1 cellular context compared by ENCODE assay signal in the genomic region with DNA sequence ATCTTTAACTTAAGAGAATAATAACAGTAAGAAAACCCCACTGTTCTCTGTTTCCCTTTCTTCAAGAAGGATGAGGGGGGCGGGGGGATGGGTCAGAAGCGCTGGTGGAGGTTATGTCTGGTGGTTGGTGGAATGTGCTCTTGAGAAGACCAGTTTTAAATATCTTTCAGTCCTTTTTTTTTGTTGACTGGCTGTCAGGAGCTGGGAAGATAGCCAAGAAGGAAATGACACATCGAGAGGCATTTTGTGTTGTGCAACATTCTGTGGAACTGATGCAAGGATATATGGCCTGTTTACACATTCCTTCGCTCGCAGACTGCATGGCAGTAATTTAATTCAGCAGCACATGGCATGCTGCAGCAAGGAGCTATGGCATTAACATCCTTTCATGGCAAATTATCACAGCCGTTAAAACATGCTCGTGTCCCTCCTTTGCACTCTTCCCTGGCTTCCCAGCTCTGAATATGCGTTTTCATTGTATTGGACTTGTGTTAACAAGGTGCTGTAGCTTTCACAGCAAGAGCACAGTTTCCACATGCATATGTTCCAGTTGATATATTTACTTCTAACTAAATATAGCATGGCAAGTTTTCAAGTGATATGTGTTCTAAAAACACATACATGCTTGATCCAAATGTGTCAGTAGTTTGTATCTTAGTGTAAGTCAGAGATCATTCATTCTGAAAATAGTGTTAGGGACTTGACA.
TF ChIP-seq lines count a peak whose summit lies in the region.

No MANE protein-coding gene starts in this region.

TF ChIP-seq in HepG2, 621 proteins besides CTCF, POLR2A, EP300 and RAD21 (continued from another document and continues in another):
- TF ChIP-seq JARID2 (CRISPR knock-in tag; IDR thresholded peaks at IDR 0.05; ENCODE audit: insufficient replicate concordance) (peak; percentile 83), ZNF24 (IDR thresholded peaks at IDR 0.05) (peak; percentile 87), NKX3-1 (CRISPR knock-in tag; IDR thresholded peaks at IDR 0.05) (peak; percentile 78), ZNF605 (CRISPR knock-in tag; IDR thresholded peaks at IDR 0.05) (0 out of 2 replicates have a peak, but pooled peaks have one; percentile 21), NR2F6 (IDR thresholded peaks at IDR 0.05) (peak; percentile 22; the same call in 1 of the 2 replicates), NR2F6 (CRISPR knock-in tag; IDR thresholded peaks at IDR 0.05) (peak; percentile 78; the same call in 1 of the 2 replicates), ZNF274 (CRISPR knock-in tag; IDR thresholded peaks at IDR 0.05) (no peak), ZNF17 (CRISPR knock-in tag; IDR thresholded peaks at IDR 0.05) (0 out of 2 replicates have a peak, but pooled peaks have one; percentile 16), ZNF333 (CRISPR knock-in tag; IDR thresholded peaks at IDR 0.05; ENCODE audit: borderline replicate concordance) (no peak), SALL2 (CRISPR knock-in tag; IDR thresholded peaks at IDR 0.05) (peak; percentile 87; the same call in 1 of the 2 replicates), PPARG (CRISPR knock-in tag; conservative IDR thresholded peaks at IDR 0.05) (peak; percentile 88), SPEN (CRISPR knock-in tag; IDR thresholded peaks at IDR 0.05; ENCODE audit: low read depth) (peak; percentile 90), KLF11 (CRISPR knock-in tag; IDR thresholded peaks at IDR 0.05) (peak; percentile 92)
- TF ChIP-seq, protein P1, sequence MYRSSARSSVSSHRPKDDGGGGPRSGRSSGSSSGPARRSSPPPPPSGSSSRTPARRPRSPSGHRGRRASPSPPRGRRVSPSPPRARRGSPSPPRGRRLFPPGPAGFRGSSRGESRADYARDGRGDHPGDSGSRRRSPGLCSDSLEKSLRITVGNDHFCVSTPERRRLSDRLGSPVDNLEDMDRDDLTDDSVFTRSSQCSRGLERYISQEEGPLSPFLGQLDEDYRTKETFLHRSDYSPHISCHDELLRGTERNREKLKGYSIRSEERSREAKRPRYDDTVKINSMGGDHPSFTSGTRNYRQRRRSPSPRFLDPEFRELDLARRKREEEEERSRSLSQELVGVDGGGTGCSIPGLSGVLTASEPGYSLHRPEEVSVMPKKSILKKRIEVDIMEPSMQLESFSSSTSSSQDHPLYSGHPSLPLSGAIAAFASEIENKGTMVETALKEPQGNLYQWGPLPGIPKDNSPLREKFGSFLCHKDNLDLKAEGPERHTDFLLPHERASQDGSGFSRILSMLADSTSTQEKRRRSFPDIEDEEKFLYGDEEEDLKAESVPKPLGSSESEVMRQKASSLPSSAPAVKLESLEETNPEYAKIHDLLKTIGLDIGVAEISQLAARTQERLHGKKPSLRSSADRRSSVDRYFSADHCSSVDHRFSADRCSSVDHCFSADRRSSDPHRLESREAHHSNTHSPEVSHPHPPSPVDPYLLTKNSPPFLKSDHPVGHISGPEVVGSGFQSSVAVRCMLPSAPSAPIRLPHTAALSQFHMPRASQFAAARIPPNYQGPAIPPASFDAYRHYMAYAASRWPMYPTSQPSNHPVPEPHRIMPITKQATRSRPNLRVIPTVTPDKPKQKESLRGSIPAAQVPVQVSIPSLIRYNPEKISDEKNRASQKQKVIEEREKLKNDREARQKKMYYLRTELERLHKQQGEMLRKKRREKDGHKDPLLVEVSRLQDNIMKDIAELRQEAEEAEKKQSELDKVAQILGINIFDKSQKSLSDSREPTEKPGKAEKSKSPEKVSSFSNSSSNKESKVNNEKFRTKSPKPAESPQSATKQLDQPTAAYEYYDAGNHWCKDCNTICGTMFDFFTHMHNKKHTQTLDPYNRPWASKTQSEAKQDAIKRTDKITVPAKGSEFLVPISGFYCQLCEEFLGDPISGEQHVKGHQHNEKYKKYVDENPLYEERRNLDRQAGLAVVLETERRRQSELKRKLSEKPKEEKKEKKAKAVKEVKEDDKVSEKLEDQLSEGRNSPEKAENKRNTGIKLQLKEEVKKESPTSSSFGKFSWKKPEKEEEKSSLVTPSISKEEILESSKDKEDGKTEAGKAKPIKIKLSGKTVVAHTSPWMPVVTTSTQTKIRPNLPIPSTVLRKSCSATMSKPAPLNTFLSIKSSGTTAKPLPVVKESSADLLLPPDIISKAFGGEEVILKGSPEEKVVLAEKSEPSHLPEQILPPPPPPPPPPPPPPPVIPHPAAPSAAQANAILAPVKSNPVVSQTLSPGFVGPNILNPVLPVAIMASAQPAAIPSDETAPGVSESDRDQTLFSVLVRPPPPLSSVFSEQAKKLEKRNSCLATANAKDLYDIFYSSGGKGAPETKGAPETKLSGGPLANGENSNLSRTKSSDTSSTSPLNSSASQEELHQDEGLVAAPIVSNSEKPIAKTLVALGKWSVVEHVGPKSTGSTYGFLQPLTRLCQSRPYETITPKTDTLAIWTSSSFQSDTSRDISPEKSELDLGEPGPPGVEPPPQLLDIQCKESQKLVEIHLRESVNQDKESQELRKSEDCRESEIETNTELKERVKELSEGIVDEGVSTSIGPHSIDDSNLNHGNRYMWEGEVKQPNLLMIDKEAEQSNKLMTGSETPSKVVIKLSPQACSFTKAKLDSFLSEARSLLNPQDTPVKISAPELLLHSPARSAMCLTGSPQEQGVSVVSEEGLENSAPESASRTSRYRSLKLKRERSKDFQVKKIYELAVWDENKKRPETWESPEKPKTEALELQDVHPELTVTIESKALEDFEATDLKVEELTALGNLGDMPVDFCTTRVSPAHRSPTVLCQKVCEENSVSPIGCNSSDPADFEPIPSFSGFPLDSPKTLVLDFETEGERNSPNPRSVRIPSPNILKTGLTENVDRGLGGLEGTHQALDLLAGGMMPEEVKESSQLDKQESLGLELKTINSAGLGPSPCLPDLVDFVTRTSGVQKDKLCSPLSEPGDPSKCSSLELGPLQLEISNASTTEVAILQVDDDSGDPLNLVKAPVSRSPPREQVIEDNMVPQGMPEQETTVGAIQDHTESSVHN (CRISPR knock-in tag; IDR thresholded peaks at IDR 0.05): 0 out of 2 replicates have a peak, but pooled peaks have one; percentile 37
- TF ChIP-seq, protein P2, sequence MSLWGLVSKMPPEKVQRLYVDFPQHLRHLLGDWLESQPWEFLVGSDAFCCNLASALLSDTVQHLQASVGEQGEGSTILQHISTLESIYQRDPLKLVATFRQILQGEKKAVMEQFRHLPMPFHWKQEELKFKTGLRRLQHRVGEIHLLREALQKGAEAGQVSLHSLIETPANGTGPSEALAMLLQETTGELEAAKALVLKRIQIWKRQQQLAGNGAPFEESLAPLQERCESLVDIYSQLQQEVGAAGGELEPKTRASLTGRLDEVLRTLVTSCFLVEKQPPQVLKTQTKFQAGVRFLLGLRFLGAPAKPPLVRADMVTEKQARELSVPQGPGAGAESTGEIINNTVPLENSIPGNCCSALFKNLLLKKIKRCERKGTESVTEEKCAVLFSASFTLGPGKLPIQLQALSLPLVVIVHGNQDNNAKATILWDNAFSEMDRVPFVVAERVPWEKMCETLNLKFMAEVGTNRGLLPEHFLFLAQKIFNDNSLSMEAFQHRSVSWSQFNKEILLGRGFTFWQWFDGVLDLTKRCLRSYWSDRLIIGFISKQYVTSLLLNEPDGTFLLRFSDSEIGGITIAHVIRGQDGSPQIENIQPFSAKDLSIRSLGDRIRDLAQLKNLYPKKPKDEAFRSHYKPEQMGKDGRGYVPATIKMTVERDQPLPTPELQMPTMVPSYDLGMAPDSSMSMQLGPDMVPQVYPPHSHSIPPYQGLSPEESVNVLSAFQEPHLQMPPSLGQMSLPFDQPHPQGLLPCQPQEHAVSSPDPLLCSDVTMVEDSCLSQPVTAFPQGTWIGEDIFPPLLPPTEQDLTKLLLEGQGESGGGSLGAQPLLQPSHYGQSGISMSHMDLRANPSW (CRISPR knock-in tag; IDR thresholded peaks at IDR 0.05; ENCODE audit: borderline replicate concordance): peak; percentile 79; the same call in 1 of the 2 replicates
- TF ChIP-seq, protein P3, sequence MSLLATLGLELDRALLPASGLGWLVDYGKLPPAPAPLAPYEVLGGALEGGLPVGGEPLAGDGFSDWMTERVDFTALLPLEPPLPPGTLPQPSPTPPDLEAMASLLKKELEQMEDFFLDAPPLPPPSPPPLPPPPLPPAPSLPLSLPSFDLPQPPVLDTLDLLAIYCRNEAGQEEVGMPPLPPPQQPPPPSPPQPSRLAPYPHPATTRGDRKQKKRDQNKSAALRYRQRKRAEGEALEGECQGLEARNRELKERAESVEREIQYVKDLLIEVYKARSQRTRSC (CRISPR knock-in tag; IDR thresholded peaks at IDR 0.05; ENCODE audit: low read depth): peak; percentile 94
- TF ChIP-seq, protein P4, sequence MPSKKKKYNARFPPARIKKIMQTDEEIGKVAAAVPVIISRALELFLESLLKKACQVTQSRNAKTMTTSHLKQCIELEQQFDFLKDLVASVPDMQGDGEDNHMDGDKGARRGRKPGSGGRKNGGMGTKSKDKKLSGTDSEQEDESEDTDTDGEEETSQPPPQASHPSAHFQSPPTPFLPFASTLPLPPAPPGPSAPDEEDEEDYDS (CRISPR knock-in tag; IDR thresholded peaks at IDR 0.05): 0 out of 2 replicates have a peak, but pooled peaks have one; percentile 22
- TF ChIP-seq, protein P5, sequence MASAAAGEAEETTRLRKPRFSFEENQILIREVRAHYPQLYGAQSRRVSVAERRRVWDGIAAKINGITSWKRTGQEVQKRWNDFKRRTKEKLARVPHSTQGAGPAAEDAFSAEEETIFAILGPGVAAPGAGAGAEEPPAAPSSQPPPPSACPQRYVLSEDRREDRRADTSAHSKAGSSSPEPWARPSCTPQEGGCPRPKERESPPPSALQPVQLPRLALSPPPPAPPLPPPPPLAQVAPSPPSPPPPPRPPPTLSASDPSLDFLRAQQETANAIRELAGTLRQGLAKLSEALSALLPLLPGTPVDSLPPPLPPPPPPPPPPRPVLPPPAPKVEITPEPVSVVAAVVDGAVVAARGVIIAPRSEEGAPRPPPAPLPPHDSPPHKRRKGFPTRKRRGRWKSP (CRISPR knock-in tag; IDR thresholded peaks at IDR 0.05): peak; percentile 87; the same call in 1 of the 2 replicates
- TF ChIP-seq, protein P6, sequence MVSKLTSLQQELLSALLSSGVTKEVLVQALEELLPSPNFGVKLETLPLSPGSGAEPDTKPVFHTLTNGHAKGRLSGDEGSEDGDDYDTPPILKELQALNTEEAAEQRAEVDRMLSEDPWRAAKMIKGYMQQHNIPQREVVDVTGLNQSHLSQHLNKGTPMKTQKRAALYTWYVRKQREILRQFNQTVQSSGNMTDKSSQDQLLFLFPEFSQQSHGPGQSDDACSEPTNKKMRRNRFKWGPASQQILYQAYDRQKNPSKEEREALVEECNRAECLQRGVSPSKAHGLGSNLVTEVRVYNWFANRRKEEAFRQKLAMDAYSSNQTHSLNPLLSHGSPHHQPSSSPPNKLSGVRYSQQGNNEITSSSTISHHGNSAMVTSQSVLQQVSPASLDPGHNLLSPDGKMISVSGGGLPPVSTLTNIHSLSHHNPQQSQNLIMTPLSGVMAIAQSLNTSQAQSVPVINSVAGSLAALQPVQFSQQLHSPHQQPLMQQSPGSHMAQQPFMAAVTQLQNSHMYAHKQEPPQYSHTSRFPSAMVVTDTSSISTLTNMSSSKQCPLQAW (CRISPR knock-in tag; IDR thresholded peaks at IDR 0.05): peak; percentile 89
- TF ChIP-seq, protein P7, sequence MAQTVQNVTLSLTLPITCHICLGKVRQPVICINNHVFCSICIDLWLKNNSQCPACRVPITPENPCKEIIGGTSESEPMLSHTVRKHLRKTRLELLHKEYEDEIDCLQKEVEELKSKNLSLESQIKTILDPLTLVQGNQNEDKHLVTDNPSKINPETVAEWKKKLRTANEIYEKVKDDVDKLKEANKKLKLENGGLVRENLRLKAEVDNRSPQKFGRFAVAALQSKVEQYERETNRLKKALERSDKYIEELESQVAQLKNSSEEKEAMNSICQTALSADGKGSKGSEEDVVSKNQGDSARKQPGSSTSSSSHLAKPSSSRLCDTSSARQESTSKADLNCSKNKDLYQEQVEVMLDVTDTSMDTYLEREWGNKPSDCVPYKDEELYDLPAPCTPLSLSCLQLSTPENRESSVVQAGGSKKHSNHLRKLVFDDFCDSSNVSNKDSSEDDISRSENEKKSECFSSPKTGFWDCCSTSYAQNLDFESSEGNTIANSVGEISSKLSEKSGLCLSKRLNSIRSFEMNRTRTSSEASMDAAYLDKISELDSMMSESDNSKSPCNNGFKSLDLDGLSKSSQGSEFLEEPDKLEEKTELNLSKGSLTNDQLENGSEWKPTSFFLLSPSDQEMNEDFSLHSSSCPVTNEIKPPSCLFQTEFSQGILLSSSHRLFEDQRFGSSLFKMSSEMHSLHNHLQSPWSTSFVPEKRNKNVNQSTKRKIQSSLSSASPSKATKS (CRISPR knock-in tag; IDR thresholded peaks at IDR 0.05): 0 out of 2 replicates have a peak, but pooled peaks have one; percentile 63
- TF ChIP-seq, protein P8, sequence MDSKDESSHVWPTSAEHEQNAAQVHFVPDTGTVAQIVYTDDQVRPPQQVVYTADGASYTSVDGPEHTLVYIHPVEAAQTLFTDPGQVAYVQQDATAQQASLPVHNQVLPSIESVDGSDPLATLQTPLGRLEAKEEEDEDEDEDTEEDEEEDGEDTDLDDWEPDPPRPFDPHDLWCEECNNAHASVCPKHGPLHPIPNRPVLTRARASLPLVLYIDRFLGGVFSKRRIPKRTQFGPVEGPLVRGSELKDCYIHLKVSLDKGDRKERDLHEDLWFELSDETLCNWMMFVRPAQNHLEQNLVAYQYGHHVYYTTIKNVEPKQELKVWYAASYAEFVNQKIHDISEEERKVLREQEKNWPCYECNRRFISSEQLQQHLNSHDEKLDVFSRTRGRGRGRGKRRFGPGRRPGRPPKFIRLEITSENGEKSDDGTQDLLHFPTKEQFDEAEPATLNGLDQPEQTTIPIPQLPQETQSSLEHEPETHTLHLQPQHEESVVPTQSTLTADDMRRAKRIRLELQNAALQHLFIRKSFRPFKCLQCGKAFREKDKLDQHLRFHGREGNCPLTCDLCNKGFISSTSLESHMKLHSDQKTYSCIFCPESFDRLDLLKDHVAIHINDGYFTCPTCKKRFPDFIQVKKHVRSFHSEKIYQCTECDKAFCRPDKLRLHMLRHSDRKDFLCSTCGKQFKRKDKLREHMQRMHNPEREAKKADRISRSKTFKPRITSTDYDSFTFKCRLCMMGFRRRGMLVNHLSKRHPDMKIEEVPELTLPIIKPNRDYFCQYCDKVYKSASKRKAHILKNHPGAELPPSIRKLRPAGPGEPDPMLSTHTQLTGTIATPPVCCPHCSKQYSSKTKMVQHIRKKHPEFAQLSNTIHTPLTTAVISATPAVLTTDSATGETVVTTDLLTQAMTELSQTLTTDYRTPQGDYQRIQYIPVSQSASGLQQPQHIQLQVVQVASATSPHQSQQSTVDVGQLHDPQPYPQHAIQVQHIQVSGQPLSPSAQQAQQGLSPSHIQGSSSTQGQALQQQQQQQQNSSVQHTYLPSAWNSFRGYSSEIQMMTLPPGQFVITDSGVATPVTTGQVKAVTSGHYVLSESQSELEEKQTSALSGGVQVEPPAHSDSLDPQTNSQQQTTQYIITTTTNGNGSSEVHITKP (CRISPR knock-in tag; IDR thresholded peaks at IDR 0.05; ENCODE audit: low read depth): peak; percentile 81; the same call in 1 of the 2 replicates
- TF ChIP-seq, protein P9, sequence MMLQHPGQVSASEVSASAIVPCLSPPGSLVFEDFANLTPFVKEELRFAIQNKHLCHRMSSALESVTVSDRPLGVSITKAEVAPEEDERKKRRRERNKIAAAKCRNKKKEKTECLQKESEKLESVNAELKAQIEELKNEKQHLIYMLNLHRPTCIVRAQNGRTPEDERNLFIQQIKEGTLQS (CRISPR knock-in tag; IDR thresholded peaks at IDR 0.05): peak; percentile 99
